26 cellular contexts compared by ENCODE assay signal in the genomic region with DNA sequence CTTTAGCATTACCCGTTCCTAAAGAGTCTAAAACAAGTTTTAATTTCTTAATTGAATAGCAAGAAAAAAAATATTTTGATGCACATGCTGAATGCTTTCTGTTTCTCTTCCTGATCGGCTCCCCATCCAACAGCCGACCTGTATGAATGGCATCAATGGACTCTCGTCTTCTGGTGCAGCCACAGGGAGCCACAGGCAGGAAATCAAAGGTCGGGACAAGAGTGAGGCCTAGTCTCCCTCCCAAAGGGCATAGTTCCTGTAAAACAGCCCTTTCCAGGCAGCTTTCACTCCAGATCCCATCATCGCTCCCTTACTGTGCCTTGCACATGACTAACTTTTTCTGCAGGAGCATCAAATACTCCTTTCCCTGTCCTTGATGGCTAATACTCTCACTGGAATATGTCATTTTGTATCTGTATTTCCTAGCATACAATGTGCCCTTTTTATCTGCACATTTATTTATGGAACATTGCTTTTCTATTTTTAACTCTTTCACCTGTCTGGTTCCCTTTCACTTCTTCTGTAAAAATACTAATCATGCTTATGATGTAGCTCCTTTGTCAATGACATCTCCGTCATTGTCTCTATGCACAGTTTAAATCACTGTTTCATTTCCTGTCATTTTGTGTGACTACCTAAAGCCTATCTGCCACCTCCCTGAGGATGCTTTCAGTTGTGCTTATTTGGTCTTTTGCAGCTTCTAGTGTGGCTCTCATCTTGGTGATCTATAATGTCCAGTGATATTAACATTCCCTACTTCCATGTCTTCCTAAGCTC.
A peak's percentile ranks its signal among the peaks of the same experiment; 100 is the strongest.
DNase-seq lines count a peak whose midpoint lies in the region; ATAC-seq and TF ChIP-seq lines count a peak whose summit lies in the region.
"Had no signal": no experiment of that assay in that cellular context is flagged by ENCODE, and none has a peak within 500 bp of the region (broad histone marks: within the 10 kb centered on the region; RNA-seq: fewer than 3 reads in every experiment).

No MANE protein-coding gene starts in this region.

- H3K9me3 Mint-ChIP-seq in activated T-helper 17 cell treated with anti-CD3 and anti-CD28 coated beads, Interleukin-2, amount 50 U/mL, for 72 hours, result no peaks in the 10 kb centered on the region
- H3K9me3 Mint-ChIP-seq in osteocyte (ENCODE audit: unreplicated experiment), result no peaks in the 10 kb centered on the region
- H3K9me3 Mint-ChIP-seq: activated CD4-positive, alpha-beta memory T cell treated with anti-CD3 and anti-CD28 coated beads for 36 hours; natural killer cell treated with Interleukin-12 subunit alpha and Interleukin-12 subunit beta and Interleukin-15 and Interleukin-18, amount 100 ng/mL, for 72 hours; stimulated activated effector memory CD8-positive, alpha-beta T cell treated with anti-CD3 and anti-CD28 coated beads, Interleukin-12 subunit alpha, Interleukin-12 subunit beta, amount 100 ng/mL, for 72 hours; type B pancreatic cell had no signal

- H3K36me3 Mint-ChIP-seq in activated T-helper 17 cell treated with anti-CD3 and anti-CD28 coated beads, Interleukin-2, amount 50 U/mL, for 72 hours (ENCODE audit: low read depth), result no peaks in the 10 kb centered on the region
- H3K36me3 Mint-ChIP-seq in osteocyte (ENCODE audit: unreplicated experiment), result no peaks in the 10 kb centered on the region
- H3K36me3 Mint-ChIP-seq: activated CD4-positive, alpha-beta memory T cell treated with anti-CD3 and anti-CD28 coated beads for 36 hours; natural killer cell treated with Interleukin-12 subunit alpha and Interleukin-12 subunit beta and Interleukin-15 and Interleukin-18, amount 100 ng/mL, for 72 hours; stimulated activated effector memory CD8-positive, alpha-beta T cell treated with anti-CD3 and anti-CD28 coated beads, Interleukin-12 subunit alpha, Interleukin-12 subunit beta, amount 100 ng/mL, for 72 hours; type B pancreatic cell had no signal

- peaks cover 5% of the 10 kb centered on the region for H3K4me1 Mint-ChIP-seq in activated T-helper 17 cell treated with anti-CD3 and anti-CD28 coated beads, Interleukin-2, amount 50 U/mL, for 72 hours
- H3K4me1 Mint-ChIP-seq in osteocyte (ENCODE audit: unreplicated experiment), result no peaks in the 10 kb centered on the region
- H3K4me1 Mint-ChIP-seq: stimulated activated effector memory CD8-positive, alpha-beta T cell treated with anti-CD3 and anti-CD28 coated beads, Interleukin-12 subunit alpha, Interleukin-12 subunit beta, amount 100 ng/mL, for 72 hours had no signal

- H3K27ac Mint-ChIP-seq in activated T-helper 17 cell treated with anti-CD3 and anti-CD28 coated beads, Interleukin-2, amount 50 U/mL, for 72 hours, result no peak overlapping the region
- H3K27ac Mint-ChIP-seq in osteocyte (ENCODE audit: unreplicated experiment), result no peak overlapping the region
- H3K27ac Mint-ChIP-seq: activated CD4-positive, alpha-beta memory T cell treated with anti-CD3 and anti-CD28 coated beads for 36 hours; activated naive CD8-positive, alpha-beta T cell treated with anti-CD3 and anti-CD28 coated beads for 36 hours; natural killer cell treated with Interleukin-12 subunit alpha and Interleukin-12 subunit beta and Interleukin-15 and Interleukin-18, amount 100 ng/mL, for 72 hours; stimulated activated effector memory CD8-positive, alpha-beta T cell treated with anti-CD3 and anti-CD28 coated beads, Interleukin-12 subunit alpha, Interleukin-12 subunit beta, amount 100 ng/mL, for 72 hours; type B pancreatic cell had no signal

- H3K27me3 Mint-ChIP-seq in activated T-helper 17 cell treated with anti-CD3 and anti-CD28 coated beads, Interleukin-2, amount 50 U/mL, for 72 hours, result no peaks in the 10 kb centered on the region
- peaks cover 6% of the 10 kb centered on the region for H3K27me3 Mint-ChIP-seq in osteocyte (ENCODE audit: unreplicated experiment)
- H3K27me3 Mint-ChIP-seq: activated CD4-positive, alpha-beta memory T cell treated with anti-CD3 and anti-CD28 coated beads for 36 hours; activated naive CD8-positive, alpha-beta T cell treated with anti-CD3 and anti-CD28 coated beads for 36 hours; natural killer cell treated with Interleukin-12 subunit alpha and Interleukin-12 subunit beta and Interleukin-15 and Interleukin-18, amount 100 ng/mL, for 72 hours; type B pancreatic cell had no signal

- DNase-seq in SHP77 treated with DMSO at 0.1 percent for 48 hours (lab: John Stamatoyannopoulos, UW) (no peak), osteocyte (ENCODE audit: extremely low spot score, unreplicated experiment) (no peak)
- DNase-seq: activated CD4-positive, alpha-beta memory T cell treated with anti-CD3 and anti-CD28 coated beads for 36 hours; activated CD4-positive, CD25-positive, alpha-beta regulatory T cell treated with anti-CD3 and anti-CD28 coated beads, Interleukin-2, amount 50 U/mL, for 72 hours; activated CD8-positive, alpha-beta memory T cell treated with anti-CD3 and anti-CD28 coated beads, Interleukin-2, amount 50 U/mL, for 48 hours; activated naive CD8-positive, alpha-beta T cell treated with anti-CD3 and anti-CD28 coated beads for 36 hours; aorta; Caco-2; effector memory CD4-positive, alpha-beta T cell; KG1; MM.1S; mucosa of descending colon; NCI-H1417 treated with DMSO at 0.1 percent for 48 hours; posterior cingulate gyrus; right cardiac atrium; stimulated activated CD4-positive, alpha-beta T cell treated with anti-CD3 and anti-CD28 coated beads, Interleukin-12 subunit alpha, Interleukin-12 subunit beta, amount 100 ng/mL, for 4 hours; stimulated activated CD4-positive, alpha-beta T cell treated with anti-CD3 and anti-CD28 coated beads, Interleukin-4, amount 100 ng/mL, for 24 hours; substantia nigra had no signal

- ATAC-seq in GM18519 (IDR thresholded peaks at IDR 0.05; ENCODE audit: low FRiP score, unreplicated experiment) (peak; percentile 44), GM21786 (IDR thresholded peaks at IDR 0.05; ENCODE audit: unreplicated experiment) (peak; percentile 46), GM18870 (IDR thresholded peaks at IDR 0.05; ENCODE audit: unreplicated experiment) (no peak), HG03097 (IDR thresholded peaks at IDR 0.05; ENCODE audit: low FRiP score, unreplicated experiment) (no peak)
- ATAC-seq in activated T-helper 17 cell treated with anti-CD3 and anti-CD28 coated beads, Interleukin-2, amount 50 U/mL, for 72 hours (replicated peaks), result peak; percentile 37
- ATAC-seq: mucosa of descending colon; natural killer cell treated with Interleukin-12 subunit alpha and Interleukin-12 subunit beta and Interleukin-15 and Interleukin-18, amount 100 ng/mL, for 72 hours; right cardiac atrium; stimulated activated effector memory CD8-positive, alpha-beta T cell treated with anti-CD3 and anti-CD28 coated beads, Interleukin-12 subunit alpha, Interleukin-12 subunit beta, amount 100 ng/mL, for 72 hours had no signal

- no peak for TF ChIP-seq CTCF in osteocyte (IDR thresholded peaks at IDR 0.05)

- no peak overlapping the region for H3K4me3 Mint-ChIP-seq in activated T-helper 17 cell treated with anti-CD3 and anti-CD28 coated beads, Interleukin-2, amount 50 U/mL, for 72 hours
- H3K4me3 Mint-ChIP-seq in osteocyte (ENCODE audit: unreplicated experiment), result no peak overlapping the region
- H3K4me3 Mint-ChIP-seq: activated CD4-positive, alpha-beta memory T cell treated with anti-CD3 and anti-CD28 coated beads for 36 hours; activated naive CD8-positive, alpha-beta T cell treated with anti-CD3 and anti-CD28 coated beads for 36 hours; natural killer cell treated with Interleukin-12 subunit alpha and Interleukin-12 subunit beta and Interleukin-15 and Interleukin-18, amount 100 ng/mL, for 72 hours; stimulated activated effector memory CD8-positive, alpha-beta T cell treated with anti-CD3 and anti-CD28 coated beads, Interleukin-12 subunit alpha, Interleukin-12 subunit beta, amount 100 ng/mL, for 72 hours; type B pancreatic cell had no signal

Comparison
In these comparisons a context has a peak if more than half of its experiments do, and no peak if none do; other contexts are left out.
1. ATAC-seq: peak in GM18519 (single experiment), GM21786 (single experiment) and activated T-helper 17 cell treated with anti-CD3 and anti-CD28 coated beads, Interleukin-2, amount 50 U/mL, for 72 hours (single experiment); none in GM18870 (single experiment) and HG03097 (single experiment).